8 cellular contexts compared by ENCODE assay signal in the genomic region with DNA sequence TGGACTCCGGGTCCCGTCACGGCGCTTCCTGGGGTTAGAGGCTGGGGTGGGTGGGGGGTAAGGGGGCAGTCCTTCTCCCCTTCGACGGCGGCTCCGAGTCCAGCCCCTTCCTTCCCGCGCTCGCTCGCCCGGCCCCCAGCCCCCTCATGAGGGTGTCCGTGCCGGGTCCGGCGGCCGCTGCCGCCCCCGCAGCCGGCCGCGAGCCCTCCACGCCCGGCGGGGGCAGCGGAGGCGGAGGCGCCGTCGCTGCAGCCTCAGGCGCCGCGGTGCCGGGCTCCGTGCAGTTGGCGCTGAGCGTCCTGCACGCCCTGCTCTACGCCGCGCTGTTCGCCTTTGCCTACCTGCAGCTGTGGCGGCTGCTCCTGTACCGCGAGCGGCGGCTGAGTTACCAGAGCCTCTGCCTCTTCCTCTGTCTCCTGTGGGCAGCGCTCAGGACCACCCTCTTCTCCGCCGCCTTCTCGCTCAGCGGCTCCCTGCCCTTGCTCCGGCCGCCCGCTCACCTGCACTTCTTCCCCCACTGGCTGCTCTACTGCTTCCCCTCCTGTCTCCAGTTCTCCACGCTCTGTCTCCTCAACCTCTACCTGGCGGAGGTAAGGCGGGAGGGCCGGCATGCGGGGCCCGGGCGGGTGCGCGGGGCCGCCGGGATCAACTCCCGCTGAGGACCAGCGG.
A peak's percentile ranks its signal among the peaks of the same experiment; 100 is the strongest.
DNase-seq lines count a peak whose midpoint lies in the region; ATAC-seq and TF ChIP-seq lines count a peak whose summit lies in the region.

No MANE protein-coding gene starts in this region.

- no peak for DNase-seq in GM12864 (ENCODE audit: low read depth)
- peak; percentile 22 for DNase-seq in NCI-H146 treated with DMSO at 0.1 percent for 48 hours (lab: John Stamatoyannopoulos, UW; ENCODE audit: unreplicated experiment)
- peak; percentile 42 for DNase-seq in activated CD4-positive, alpha-beta T cell treated with anti-CD3 and anti-CD28 coated beads, Interleukin-2, amount 50 U/mL, for 1 hour
- DNase-seq in effector memory CD8-positive, alpha-beta T cell = peak; percentile 38 to 43 (median 39)
- DNase-seq in stimulated activated naive CD8-positive, alpha-beta T cell treated with anti-CD3 and anti-CD28 coated beads, Interleukin-15, amount 100 ng/mL, for 72 hours = peak; percentile 55 to 66
- no peak for DNase-seq in NCI-H1436 treated with DMSO at 0.1 percent for 48 hours (lab: John Stamatoyannopoulos, UW)

- H3K4me1 ChIP-seq in mucosa of stomach (ENCODE audit: control insufficient read depth, insufficient read depth, low read length) = peaks cover 10% of the 10 kb centered on the region

- peak; percentile 28 for ATAC-seq in HG02642 (IDR thresholded peaks at IDR 0.05; ENCODE audit: poor library complexity, unreplicated experiment)
- ATAC-seq in effector memory CD8-positive, alpha-beta T cell (replicated peaks) = peak; percentile 34
- peak; percentile 58 for ATAC-seq in stimulated activated naive CD8-positive, alpha-beta T cell treated with anti-CD3 and anti-CD28 coated beads, Interleukin-15, amount 100 ng/mL, for 72 hours

- peak overlapping the region; percentile 76 for H3K4me3 ChIP-seq in GM12864 (ENCODE audit: low read depth, low read length)
- peak overlapping the region; percentile 32 for H3K4me3 ChIP-seq in mucosa of stomach (ENCODE audit: low read length)

- H3K36me3 ChIP-seq in mucosa of stomach (ENCODE audit: control insufficient read depth, insufficient read depth, low read length) = no peaks in the 10 kb centered on the region

- H3K9me3 ChIP-seq in mucosa of stomach (ENCODE audit: control insufficient read depth, low read length) = no peaks in the 10 kb centered on the region

- peak overlapping the region; percentile 94 to 97 for H3K27ac Mint-ChIP-seq in effector memory CD8-positive, alpha-beta T cell
- H3K27ac Mint-ChIP-seq in stimulated activated naive CD8-positive, alpha-beta T cell treated with anti-CD3 and anti-CD28 coated beads, Interleukin-15, amount 100 ng/mL, for 72 hours = peak overlapping the region in 1 of 2 donors; percentile 23

- peak overlapping the region; percentile 62 for H3K9ac ChIP-seq in mucosa of stomach (ENCODE audit: low read length)

- no peaks in the 10 kb centered on the region for H3K9me3 Mint-ChIP-seq in effector memory CD8-positive, alpha-beta T cell
- H3K9me3 Mint-ChIP-seq in stimulated activated naive CD8-positive, alpha-beta T cell treated with anti-CD3 and anti-CD28 coated beads, Interleukin-15, amount 100 ng/mL, for 72 hours = no peaks in the 10 kb centered on the region

- peak overlapping the region; percentile 94 to 98 for H3K4me3 Mint-ChIP-seq in effector memory CD8-positive, alpha-beta T cell
- H3K4me3 Mint-ChIP-seq in stimulated activated naive CD8-positive, alpha-beta T cell treated with anti-CD3 and anti-CD28 coated beads, Interleukin-15, amount 100 ng/mL, for 72 hours = peak overlapping the region; percentile 93 to 95

- H3K4me1 Mint-ChIP-seq in effector memory CD8-positive, alpha-beta T cell (ENCODE audit: low read depth in 2 of 2) = peaks cover 16 to 24% of the 10 kb centered on the region in 2 donors
- peaks cover 27% of the 10 kb centered on the region for H3K4me1 Mint-ChIP-seq in stimulated activated naive CD8-positive, alpha-beta T cell treated with anti-CD3 and anti-CD28 coated beads, Interleukin-15, amount 100 ng/mL, for 72 hours

- no peaks in the 10 kb centered on the region for H3K27me3 ChIP-seq in mucosa of stomach (ENCODE audit: control insufficient read depth, insufficient read depth, low read length)

- peaks cover 5 to 14% of the 10 kb centered on the region in 2 donors for H3K27me3 Mint-ChIP-seq in effector memory CD8-positive, alpha-beta T cell
- H3K27me3 Mint-ChIP-seq in stimulated activated naive CD8-positive, alpha-beta T cell treated with anti-CD3 and anti-CD28 coated beads, Interleukin-15, amount 100 ng/mL, for 72 hours = peaks cover 9% of the 10 kb centered on the region

- TF ChIP-seq CTCF in GM12864 (IDR thresholded peaks at IDR 0.05; ENCODE audit: low read depth, low read length, missing control alignments) = no peak

- H3K36me3 Mint-ChIP-seq in effector memory CD8-positive, alpha-beta T cell (ENCODE audit: insufficient read depth) = peaks cover 20% of the 10 kb centered on the region

Comparison
In these comparisons a context has a peak if more than half of its experiments do, and no peak if none do; other contexts are left out.
1. DNase-seq: peak in NCI-H146 treated with DMSO at 0.1 percent for 48 hours (single experiment), activated CD4-positive, alpha-beta T cell treated with anti-CD3 and anti-CD28 coated beads, Interleukin-2, amount 50 U/mL, for 1 hour (single experiment), effector memory CD8-positive, alpha-beta T cell (3 of 3) and stimulated activated naive CD8-positive, alpha-beta T cell treated with anti-CD3 and anti-CD28 coated beads, Interleukin-15, amount 100 ng/mL, for 72 hours (2 of 2); none in GM12864 (single experiment) and NCI-H1436 treated with DMSO at 0.1 percent for 48 hours (single experiment).
2. Peak in every context shown above with its lines, with median percentiles within 50 percentile points of each other: ATAC-seq.